Comparison of ENCODE assay signal across 14 cellular contexts in genomic region chr11:76266269-76266668, GRCh38. TPM values are rescaled to one million over a fixed set of nuclear protein-coding genes. Genes with fewer than 3 reads are reported as not detected.
DNase-seq lines count a peak whose midpoint lies in the region; ATAC-seq, FAIRE-seq and TF ChIP-seq lines count a peak whose summit lies in the region.
"Had no signal": no experiment of that assay in that cellular context is flagged by ENCODE, and none has a peak within 500 bp of the region (broad histone marks: within the 10 kb centered on the region; RNA-seq: fewer than 3 reads in every experiment).

No MANE protein-coding gene starts in this region.

- H3K79me2 ChIP-seq in astrocyte (ENCODE audit: insufficient read depth, low read length): no peaks in the 10 kb centered on the region

- peaks cover 15% of the 10 kb centered on the region for H3K27me3 ChIP-seq in astrocyte (ENCODE audit: insufficient read depth, low read length)
- no peaks in the 10 kb centered on the region for H3K27me3 ChIP-seq in left lung
- no peaks in the 10 kb centered on the region for H3K27me3 ChIP-seq in aorta (ENCODE audit: control insufficient read depth in 1 of 2, insufficient read depth in 2 of 2, low read length in 1 of 2)

- DNase-seq in left ventricle myocardium superior (no peak), Right ventricle myocardium superior (no peak), astrocyte (ENCODE audit: low read depth) (peak; percentile 78), left lung (peak in 1 of 2 donors; percentile 3), aorta (no peak), NCI-H526 treated with DMSO at 0.1 percent for 48 hours (lab: John Stamatoyannopoulos, UW) (no peak)
- DNase-seq in stimulated activated CD8-positive, alpha-beta memory T cell treated with anti-CD3 and anti-CD28 coated beads, Interleukin-4, amount 100 ng/mL, for 48 hours: no peak
- DNase-seq: activated naive CD4-positive, alpha-beta T cell treated with anti-CD3 and anti-CD28 coated beads, Interleukin-2, amount 50 U/mL, for 16 hours; hypothalamus; NCI-H187 treated with DMSO at 0.1 percent for 48 hours had no signal

- no peak for TF ChIP-seq CTCF in astrocyte (IDR thresholded peaks at IDR 0.05; ENCODE audit: insufficient read depth, low read depth, low read length)
- no peak for TF ChIP-seq CTCF in left lung (IDR thresholded peaks at IDR 0.05)

- H3K4me2 ChIP-seq in astrocyte (ENCODE audit: low read length): peak overlapping the region; percentile 68

- ATAC-seq in left ventricle myocardium superior: peak; percentile 6
- no peak for ATAC-seq in Right ventricle myocardium superior (ENCODE audit: poor library complexity)
- peak; percentile 46 for ATAC-seq in left lung
- peak; percentile 17 for ATAC-seq in aorta (ENCODE audit: low FRiP score)
- ATAC-seq in GM19467 (IDR thresholded peaks at IDR 0.05; ENCODE audit: unreplicated experiment): no peak
- ATAC-seq: stimulated activated memory B cell treated with anti-CD40 and anti-IgM and Interleukin-4, amounts not matched to agents 10 μg/mL and 1 μg/mL and 100 μg/mL, for 72 hours had no signal

- H3K9me3 Mint-ChIP-seq in astrocyte (ENCODE audit: unreplicated experiment): no peaks in the 10 kb centered on the region
- H3K9me3 Mint-ChIP-seq: CD8-positive, alpha-beta memory T cell; T-helper 1 cell treated with Interleukin-12 subunit alpha and Interleukin-12 subunit beta and Interleukin-4 antibody, amounts not matched to agents 30 μg/mL and 1 μg/mL, for 36 hours had no signal

- H3K4me1 Mint-ChIP-seq in astrocyte (ENCODE audit: low read depth, unreplicated experiment): peaks cover 6% of the 10 kb centered on the region
- H3K4me1 Mint-ChIP-seq: CD8-positive, alpha-beta memory T cell; stimulated activated memory B cell treated with anti-CD40 and anti-IgM and Interleukin-4, amounts not matched to agents 10 μg/mL and 1 μg/mL and 100 μg/mL, for 72 hours had no signal

- H3K4me3 ChIP-seq in astrocyte (ENCODE audit: insufficient read depth, low read depth, low read length): no peak overlapping the region
- H3K4me3 ChIP-seq in left lung: no peak overlapping the region
- H3K4me3 ChIP-seq in aorta (ENCODE audit: low read length in 2 of 2): no peak overlapping the region

- peak overlapping the region; percentile 62 for H3K9ac ChIP-seq in astrocyte (ENCODE audit: low read length)

- peaks cover 12% of the 10 kb centered on the region for H3K4me1 ChIP-seq in astrocyte (ENCODE audit: insufficient read depth, low read length)
- no peaks in the 10 kb centered on the region for H3K4me1 ChIP-seq in left lung
- no peaks in the 10 kb centered on the region for H3K4me1 ChIP-seq in aorta (ENCODE audit: control insufficient read depth in 1 of 2, insufficient read depth in 2 of 2, low read length in 2 of 2)

- H2AFZ ChIP-seq in astrocyte (ENCODE audit: low read depth, low read length): peak overlapping the region; percentile 10

- H3K27ac ChIP-seq in astrocyte (ENCODE audit: low read depth, low read length): peak overlapping the region; percentile 51
- peak overlapping the region in 1 of 2 donors; percentile 8 for H3K27ac ChIP-seq in left lung
- no peak overlapping the region for H3K27ac ChIP-seq in aorta (ENCODE audit: low read depth in 1 of 2, low read length in 2 of 2)

- H3K9me3 ChIP-seq in astrocyte (ENCODE audit: insufficient read depth, low read depth, low read length): peaks cover 5% of the 10 kb centered on the region
- no peaks in the 10 kb centered on the region for H3K9me3 ChIP-seq in left lung
- no peaks in the 10 kb centered on the region for H3K9me3 ChIP-seq in aorta (ENCODE audit: control insufficient read depth, low read length)

- H3K4me3 Mint-ChIP-seq in astrocyte (ENCODE audit: unreplicated experiment): no peak overlapping the region
- H3K4me3 Mint-ChIP-seq: CD8-positive, alpha-beta memory T cell; stimulated activated memory B cell treated with anti-CD40 and anti-IgM and Interleukin-4, amounts not matched to agents 10 μg/mL and 1 μg/mL and 100 μg/mL, for 72 hours; T-helper 1 cell treated with Interleukin-12 subunit alpha and Interleukin-12 subunit beta and Interleukin-4 antibody, amounts not matched to agents 30 μg/mL and 1 μg/mL, for 36 hours had no signal

- no peaks in the 10 kb centered on the region for H3K36me3 Mint-ChIP-seq in astrocyte (ENCODE audit: low read depth, unreplicated experiment)
- H3K36me3 Mint-ChIP-seq: CD8-positive, alpha-beta memory T cell; stimulated activated memory B cell treated with anti-CD40 and anti-IgM and Interleukin-4, amounts not matched to agents 10 μg/mL and 1 μg/mL and 100 μg/mL, for 72 hours had no signal

- peak; percentile 80 for FAIRE-seq in astrocyte (lab: Jason Lieb, UNC)

- WGBS in aorta, 2 donors: 76 to 88% methylated on average over 6 of the region's 6 CpGs

- H3K27ac Mint-ChIP-seq in astrocyte (ENCODE audit: unreplicated experiment): peak overlapping the region; percentile 9
- H3K27ac Mint-ChIP-seq: stimulated activated memory B cell treated with anti-CD40 and anti-IgM and Interleukin-4, amounts not matched to agents 10 μg/mL and 1 μg/mL and 100 μg/mL, for 72 hours; T-helper 1 cell treated with Interleukin-12 subunit alpha and Interleukin-12 subunit beta and Interleukin-4 antibody, amounts not matched to agents 30 μg/mL and 1 μg/mL, for 36 hours had no signal

- H4K20me1 ChIP-seq in astrocyte (ENCODE audit: insufficient read depth, low read length): no peaks in the 10 kb centered on the region

- peaks cover 23% of the 10 kb centered on the region for H3K27me3 Mint-ChIP-seq in astrocyte (ENCODE audit: low read depth, unreplicated experiment)

- intact Hi-C loops in left ventricle myocardium superior (cut with micrococcal nuclease) (no loop called here), Right ventricle myocardium superior (cut with DNase I) (no loop called here), left lung (cut with DNase I) (no loop called here), aorta (cut with DNase I) (no loop called here)

- H3K36me3 ChIP-seq in astrocyte (ENCODE audit: insufficient read depth, low read length) (no peaks in the 10 kb centered on the region), left lung (no peaks in the 10 kb centered on the region), aorta (ENCODE audit: control insufficient read depth in 1 of 2, insufficient read depth in 2 of 2, low read length in 1 of 2) (no peaks in the 10 kb centered on the region)

RNA-seq across cellular contexts. Expression of gene WNT11, which starts 60.0 kb away (rescaled TPM):
- total RNA-seq in left ventricle myocardium superior (15.2 TPM), Right ventricle myocardium superior (20.0 TPM), astrocyte (1.3 and 1.9 TPM in 2 replicates), left lung (1 to 10 TPM; 1.3 to 4.8 TPM), aorta (10 to 100 TPM in 1 of 2 donors, 1 to 10 TPM in 1; 7.4 to 30.0 TPM)
- polyA plus RNA-seq in aorta: under 1 TPM; 0.25 to 0.87 TPM

Comparison
In these comparisons a context has a peak if more than half of its experiments do, and no peak if none do; other contexts are left out.
1. ATAC-seq: peak in left ventricle myocardium superior (single experiment), left lung (single experiment) and aorta (single experiment); none in Right ventricle myocardium superior (single experiment) and GM19467 (single experiment).